ENCODE assay signal across 10 cellular contexts in genomic region chr20:57902478-57902877, GRCh38.
A peak's percentile ranks its signal among the peaks of the same experiment; 100 is the strongest.
DNase-seq lines count a peak whose midpoint lies in the region; ATAC-seq, FAIRE-seq and TF ChIP-seq lines count a peak whose summit lies in the region.
"Had no signal": no experiment of that assay in that cellular context is flagged by ENCODE, and none has a peak within 500 bp of the region (broad histone marks: within the 10 kb centered on the region; RNA-seq: fewer than 3 reads in every experiment).

No MANE protein-coding gene starts in this region.

- H3K36me3 Mint-ChIP-seq in activated naive CD4-positive, alpha-beta T cell treated with anti-CD3 and anti-CD28 coated beads for 36 hours (ENCODE audit: low read depth), result no peaks in the 10 kb centered on the region

- H3K36me3 ChIP-seq in keratinocyte (ENCODE audit: control insufficient read depth in 2 of 2, extremely low read depth in 1 of 2, insufficient read depth in 2 of 2, low read length in 2 of 2), result no peaks in the 10 kb centered on the region
- H3K36me3 ChIP-seq in H7 (replicated peaks; ENCODE audit: control insufficient read depth, insufficient read depth, low read length), result no peaks in the 10 kb centered on the region

- H3K27me3 ChIP-seq in keratinocyte (ENCODE audit: control insufficient read depth, extremely low read depth, insufficient read depth, low read length) (peaks cover 80% of the 10 kb centered on the region), H7 (ENCODE audit: control insufficient read depth, insufficient read depth, low read length) (no peaks in the 10 kb centered on the region; the same call in 1 of the 2 replicates)

- H3K9me3 Mint-ChIP-seq in activated naive CD4-positive, alpha-beta T cell treated with anti-CD3 and anti-CD28 coated beads for 36 hours, result no peaks in the 10 kb centered on the region
- H3K9me3 Mint-ChIP-seq: nephron had no signal

- H3K27ac ChIP-seq in keratinocyte (ENCODE audit: control insufficient read depth, insufficient read depth, low read length), result no peak overlapping the region

- peak in 2 of 3 experiments; percentile 17 to 34 for TF ChIP-seq CTCF in keratinocyte (optimal IDR thresholded peaks at IDR 0.05 in 1 of 3, IDR thresholded peaks at IDR 0.05 in 1 of 3, conservative IDR thresholded peaks at IDR 0.05 in 1 of 3; ENCODE audit: extremely low read depth in 1 of 3, insufficient read depth in 2 of 3, low read length in 3 of 3)

- intact Hi-C loops in activated naive CD4-positive, alpha-beta T cell treated with anti-CD3 and anti-CD28 coated beads for 36 hours (cut with micrococcal nuclease), result no loop called here

- dilution Hi-C loops in keratinocyte (cut with MboI; ENCODE audit: extremely low pct_ligation_motif_present, low sequenced_read_pairs), result no loop called here

- H3K4me1 ChIP-seq in keratinocyte (ENCODE audit: control insufficient read depth, extremely low read depth, insufficient read depth, low read length), result peaks cover 18% of the 10 kb centered on the region

- H3K9me1 ChIP-seq in keratinocyte (ENCODE audit: control insufficient read depth, extremely low read depth, insufficient read depth, low read length), result no peaks in the 10 kb centered on the region

- ATAC-seq in GM18498 (IDR thresholded peaks at IDR 0.05; ENCODE audit: unreplicated experiment) (peak; percentile 87), HG02588 (IDR thresholded peaks at IDR 0.05; ENCODE audit: unreplicated experiment) (peak; percentile 67), GM18873 (IDR thresholded peaks at IDR 0.05; ENCODE audit: low FRiP score, unreplicated experiment) (no peak)

- H3K4me3 ChIP-seq in keratinocyte (ENCODE audit: control insufficient read depth in 2 of 3, extremely low read depth in 1 of 3, insufficient read depth in 2 of 3, low read depth in 1 of 3, low read length in 3 of 3) (no peak overlapping the region), H7 (ENCODE audit: insufficient read depth, low read depth, low read length) (no peak overlapping the region)

- no peak overlapping the region for H3K4me3 Mint-ChIP-seq in activated naive CD4-positive, alpha-beta T cell treated with anti-CD3 and anti-CD28 coated beads for 36 hours
- H3K4me3 Mint-ChIP-seq: nephron had no signal

- H3K9ac ChIP-seq in keratinocyte (ENCODE audit: control insufficient read depth, extremely low read depth, insufficient read depth, low read length), result no peak overlapping the region

- H3K9me3 ChIP-seq in keratinocyte (ENCODE audit: control insufficient read depth, low read depth, low read length), result no peaks in the 10 kb centered on the region

- peaks cover 2% of the 10 kb centered on the region for H4K20me1 ChIP-seq in keratinocyte (ENCODE audit: control insufficient read depth, extremely low read depth, insufficient read depth, low read length)

- H3K4me2 ChIP-seq in keratinocyte (ENCODE audit: control insufficient read depth, extremely low read depth, insufficient read depth, low read depth, low read length), result no peak overlapping the region

- H3K79me2 ChIP-seq in keratinocyte (ENCODE audit: control insufficient read depth, insufficient read depth, low read length), result no peaks in the 10 kb centered on the region

- no peak overlapping the region for H2AFZ ChIP-seq in keratinocyte (ENCODE audit: control insufficient read depth, low read length)

- H3K27ac Mint-ChIP-seq in activated naive CD4-positive, alpha-beta T cell treated with anti-CD3 and anti-CD28 coated beads for 36 hours, result no peak overlapping the region

- peak; percentile 87 for FAIRE-seq in keratinocyte (lab: Jason Lieb, UNC)
- FAIRE-seq: H1 had no signal

- H3K27me3 Mint-ChIP-seq in activated naive CD4-positive, alpha-beta T cell treated with anti-CD3 and anti-CD28 coated beads for 36 hours (ENCODE audit: low read depth), result peaks cover 6% of the 10 kb centered on the region

- no peaks in the 10 kb centered on the region for H3K4me1 Mint-ChIP-seq in activated naive CD4-positive, alpha-beta T cell treated with anti-CD3 and anti-CD28 coated beads for 36 hours (ENCODE audit: low read depth)

- DNase-seq in NCI-H82 (lab: John Stamatoyannopoulos, UW) (peak; percentile 44), keratinocyte (ENCODE audit: low read depth, low spot score) (peak; percentile 9), DMS53 (lab: John Stamatoyannopoulos, UW) (no peak), H7 (no peak)
- no peak for DNase-seq in activated naive CD4-positive, alpha-beta T cell treated with anti-CD3 and anti-CD28 coated beads for 36 hours

- CTCF ChIA-PET in activated naive CD4-positive, alpha-beta T cell treated with anti-CD3 and anti-CD28 coated beads for 36 hours (lab: Charles Lee), result no interaction called here

Comparison
In these comparisons a context has a peak if more than half of its experiments do, and no peak if none do; other contexts are left out.
1. DNase-seq: peak in NCI-H82 (single experiment) and keratinocyte (single experiment); none in activated naive CD4-positive, alpha-beta T cell treated with anti-CD3 and anti-CD28 coated beads for 36 hours (single experiment), DMS53 (single experiment) and H7 (single experiment).